In the genomic region with DNA sequence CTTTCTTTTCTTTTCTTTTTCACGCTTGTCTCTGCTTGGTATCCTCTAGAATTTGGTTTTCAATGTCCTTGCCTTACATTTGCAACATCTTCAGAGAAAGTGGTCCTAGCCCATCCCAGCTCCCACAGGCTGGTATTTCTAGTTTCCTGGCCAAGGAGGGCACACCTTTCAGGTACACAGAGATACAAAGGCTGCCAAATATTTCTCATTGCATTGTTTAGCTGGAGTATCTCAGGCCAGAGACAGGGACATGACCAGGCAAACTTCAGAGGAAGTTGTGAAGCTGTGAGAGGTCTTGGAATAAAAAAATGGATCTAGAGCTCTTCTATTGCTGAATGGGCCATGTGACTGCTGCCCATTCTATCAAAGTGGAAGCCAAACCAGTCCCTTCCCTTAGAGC, we compare ENCODE assay signal across 1 cellular context.
TF ChIP-seq lines count a peak whose summit lies in the region.

No MANE protein-coding gene starts in this region.

TF ChIP-seq in HCT116, 20 proteins besides CTCF, POLR2A, EP300 and RAD21 (continued from another document):
- TF ChIP-seq, protein P1, sequence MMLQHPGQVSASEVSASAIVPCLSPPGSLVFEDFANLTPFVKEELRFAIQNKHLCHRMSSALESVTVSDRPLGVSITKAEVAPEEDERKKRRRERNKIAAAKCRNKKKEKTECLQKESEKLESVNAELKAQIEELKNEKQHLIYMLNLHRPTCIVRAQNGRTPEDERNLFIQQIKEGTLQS (IDR thresholded peaks at IDR 0.05) = no peak
- TF ChIP-seq, protein P2, sequence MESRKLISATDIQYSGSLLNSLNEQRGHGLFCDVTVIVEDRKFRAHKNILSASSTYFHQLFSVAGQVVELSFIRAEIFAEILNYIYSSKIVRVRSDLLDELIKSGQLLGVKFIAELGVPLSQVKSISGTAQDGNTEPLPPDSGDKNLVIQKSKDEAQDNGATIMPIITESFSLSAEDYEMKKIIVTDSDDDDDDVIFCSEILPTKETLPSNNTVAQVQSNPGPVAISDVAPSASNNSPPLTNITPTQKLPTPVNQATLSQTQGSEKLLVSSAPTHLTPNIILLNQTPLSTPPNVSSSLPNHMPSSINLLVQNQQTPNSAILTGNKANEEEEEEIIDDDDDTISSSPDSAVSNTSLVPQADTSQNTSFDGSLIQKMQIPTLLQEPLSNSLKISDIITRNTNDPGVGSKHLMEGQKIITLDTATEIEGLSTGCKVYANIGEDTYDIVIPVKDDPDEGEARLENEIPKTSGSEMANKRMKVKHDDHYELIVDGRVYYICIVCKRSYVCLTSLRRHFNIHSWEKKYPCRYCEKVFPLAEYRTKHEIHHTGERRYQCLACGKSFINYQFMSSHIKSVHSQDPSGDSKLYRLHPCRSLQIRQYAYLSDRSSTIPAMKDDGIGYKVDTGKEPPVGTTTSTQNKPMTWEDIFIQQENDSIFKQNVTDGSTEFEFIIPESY (IDR thresholded peaks at IDR 0.05; ENCODE audit: extremely low read depth, insufficient replicate concordance, low read length) = no peak
- TF ChIP-seq YY1 (IDR thresholded peaks at IDR 0.05; ENCODE audit: extremely low read depth, insufficient replicate concordance, low read depth, low read length) (no peak), ZFX (IDR thresholded peaks at IDR 0.05) (no peak), SRF (IDR thresholded peaks at IDR 0.05; ENCODE audit: low read depth) (no peak), ZNF274 (IDR thresholded peaks at IDR 0.05; ENCODE audit: low read depth, low read length) (no peak), EGR1 (IDR thresholded peaks at IDR 0.05; ENCODE audit: low read depth) (no peak), JUND (IDR thresholded peaks at IDR 0.05) (no peak), ELF1 (IDR thresholded peaks at IDR 0.05; ENCODE audit: borderline replicate concordance, low read depth) (no peak), POLR2AphosphoS5 (IDR thresholded peaks at IDR 0.05; ENCODE audit: low read depth, low read length) (no peak), TCF7L2 (IDR thresholded peaks at IDR 0.05; ENCODE audit: borderline replicate concordance, extremely low read depth, insufficient read depth, insufficient read length) (no peak), CBX3 (IDR thresholded peaks at IDR 0.05; ENCODE audit: low read depth) (no peak), CEBPB (IDR thresholded peaks at IDR 0.05; ENCODE audit: low read depth) (no peak)
